In genomic region chr7:150481207-150481920, GRCh38 we compare ENCODE assay signal across 12 cellular contexts. TPM values are rescaled to one million over a fixed set of nuclear protein-coding genes. Genes with fewer than 3 reads are reported as not detected.
DNase-seq lines count a peak whose midpoint lies in the region; ATAC-seq and TF ChIP-seq lines count a peak whose summit lies in the region.
"Had no signal": no experiment of that assay in that cellular context is flagged by ENCODE, and none has a peak within 500 bp of the region (broad histone marks: within the 10 kb centered on the region; RNA-seq: fewer than 3 reads in every experiment).

No MANE protein-coding gene starts in this region.

- DNase-seq in activated CD4-positive, CD25-positive, alpha-beta regulatory T cell treated with anti-CD3 and anti-CD28 coated beads, Interleukin-2, amount 50 U/mL, for 72 hours, result no peak
- DNase-seq in lung (ENCODE audit: low spot score), result no peak
- no peak for DNase-seq in tibial nerve (ENCODE audit: low spot score in 2 of 2)
- no peak for DNase-seq in D341Med (ENCODE audit: low spot score)
- DNase-seq: NCI-H1417; stimulated activated CD4-positive, alpha-beta T cell treated with anti-CD3 and anti-CD28 coated beads, Interleukin-4, amount 100 ng/mL, for 1 hour had no signal

- H3K27ac ChIP-seq in lung (ENCODE audit: low read depth in 1 of 2, low read length in 1 of 2) (peak overlapping the region; percentile 5 to 69), tibial nerve (peak overlapping the region in 3 of 4 donors; percentile 22 to 62 (median 59))

- H3K36me3 ChIP-seq in lung (ENCODE audit: control insufficient read depth in 2 of 2, insufficient read depth in 2 of 2, low read length in 2 of 2), result peaks cover 3 to 10% of the 10 kb centered on the region in 2 donors
- peaks cover 0 to 4% (median 0%) of the 10 kb centered on the region in 3 donors for H3K36me3 ChIP-seq in tibial nerve

- H3K4me1 ChIP-seq in lung (ENCODE audit: control insufficient read depth in 2 of 2, insufficient read depth in 2 of 2, low read length in 2 of 2) (peaks cover 2 to 13% of the 10 kb centered on the region in 2 donors), tibial nerve (peaks cover 0 to 3% (median 0%) of the 10 kb centered on the region in 4 donors)

- H3K36me3 Mint-ChIP-seq in activated naive CD8-positive, alpha-beta T cell, result peaks cover 6% of the 10 kb centered on the region

- TF ChIP-seq EP300 in tibial nerve (IDR thresholded peaks at IDR 0.05), result peak in 1 of 2 donors; percentile 24

- H3K4me1 Mint-ChIP-seq in activated naive CD8-positive, alpha-beta T cell (ENCODE audit: low read depth), result peaks cover 93% of the 10 kb centered on the region

- ATAC-seq in activated CD4-positive, CD25-positive, alpha-beta regulatory T cell treated with anti-CD3 and anti-CD28 coated beads, Interleukin-2, amount 50 U/mL, for 24 hours, result peak; percentile 47 to 53
- ATAC-seq in lung (ENCODE audit: insufficient read depth, low FRiP score) (no peak), HG02610 (IDR thresholded peaks at IDR 0.05; ENCODE audit: unreplicated experiment) (no peak), HG03469 (IDR thresholded peaks at IDR 0.05; ENCODE audit: unreplicated experiment) (no peak)
- ATAC-seq: HCT116 had no signal

- H3K4me3 ChIP-seq in lung, result no peak overlapping the region
- no peak overlapping the region for H3K4me3 ChIP-seq in tibial nerve

- TF ChIP-seq POLR2A in tibial nerve (IDR thresholded peaks at IDR 0.05), result no peak

- H3K27me3 Mint-ChIP-seq in activated naive CD8-positive, alpha-beta T cell, result no peaks in the 10 kb centered on the region

- no peak for TF ChIP-seq CTCF in lung (IDR thresholded peaks at IDR 0.05; ENCODE audit: control extremely low read depth, extremely low read depth)
- TF ChIP-seq CTCF in tibial nerve (IDR thresholded peaks at IDR 0.05), result no peak

- H3K27me3 ChIP-seq in lung (ENCODE audit: control insufficient read depth, insufficient read depth) (no peaks in the 10 kb centered on the region), tibial nerve (no peaks in the 10 kb centered on the region)

- H3K9me3 ChIP-seq in lung (ENCODE audit: control insufficient read depth in 2 of 2, insufficient read depth in 1 of 2, low read length in 1 of 2) (no peaks in the 10 kb centered on the region), tibial nerve (no peaks in the 10 kb centered on the region)

- peak overlapping the region; percentile 100 for H3K27ac Mint-ChIP-seq in activated naive CD8-positive, alpha-beta T cell

- H3K9me3 Mint-ChIP-seq in activated naive CD8-positive, alpha-beta T cell (ENCODE audit: low read depth), result no peaks in the 10 kb centered on the region

- WGBS in lung, 2 donors, result 52 to 60% methylated on average over 9 of the region's 9 CpGs
- 62 to 68% methylated on average over 9 of the region's 9 CpGs for WGBS in tibial nerve, 2 donors

- H3K4me3 Mint-ChIP-seq in activated naive CD8-positive, alpha-beta T cell, result peak overlapping the region; percentile 84

RNA-seq across cellular contexts. Expression of gene GIMAP8, which starts 30.9 kb away (rescaled TPM):
- total RNA-seq in lung, result 10 to 100 TPM; 20.9 to 25.0 TPM
- 10 to 100 TPM; 14.4 to 23.0 TPM for polyA plus RNA-seq in lung
- 10 to 100 TPM in 2 of 4 donors, 1 to 10 TPM in 2; 6.3 to 15.9 (median 10.4) TPM for total RNA-seq in tibial nerve
- total RNA-seq: A172 had no signal

RNA-seq across cellular contexts. Expression of gene GIMAP7, which starts 33.3 kb away (rescaled TPM):
- total RNA-seq in lung (10 to 100 TPM; 20.6 to 30.8 TPM), tibial nerve (10 to 100 TPM; 18.8 to 25.7 (median 23.6) TPM)
- 10 to 100 TPM; 39.8 to 54.7 TPM for polyA plus RNA-seq in lung
- total RNA-seq: A172 had no signal

Comparison
In these comparisons a context has a peak if more than half of its experiments do, and no peak if none do; other contexts are left out.
1. ATAC-seq: peak in activated CD4-positive, CD25-positive, alpha-beta regulatory T cell treated with anti-CD3 and anti-CD28 coated beads, Interleukin-2, amount 50 U/mL, for 24 hours (2 of 2); none in lung (single experiment), HG02610 (single experiment) and HG03469 (single experiment).